16 cellular contexts compared by ENCODE assay signal in genomic region chr3:38644662-38645053, GRCh38. TPM values are rescaled to one million over a fixed set of nuclear protein-coding genes. Genes with fewer than 3 reads are reported as not detected.
"Had no signal": no experiment of that assay in that cellular context is flagged by ENCODE, and none has a peak within 500 bp of the region (broad histone marks: within the 10 kb centered on the region; RNA-seq: fewer than 3 reads in every experiment).

No MANE protein-coding gene starts in this region.

- H3K27me3 ChIP-seq: testis had no signal

- H3K27me3 Mint-ChIP-seq: stimulated activated naive CD8-positive, alpha-beta T cell treated with anti-CD3 and anti-CD28 coated beads, Interleukin-15, amount 100 ng/mL, for 72 hours had no signal

- H3K36me3 Mint-ChIP-seq: naive thymus-derived CD4-positive, alpha-beta T cell had no signal

- H3K9me3 Mint-ChIP-seq: activated T-cell treated with anti-CD3 and anti-CD28 coated beads, Interleukin-2, amount 50 U/mL, for 72 hours; naive thymus-derived CD4-positive, alpha-beta T cell; stimulated activated naive CD8-positive, alpha-beta T cell treated with anti-CD3 and anti-CD28 coated beads, Interleukin-15, amount 100 ng/mL, for 72 hours; T-helper 2 cell treated with Interferon-gamma antibody and Interleukin-4, amounts not matched to agents 5 μg/mL and 100 μg/mL, for 36 hours had no signal

- DNase-seq: activated CD4-positive, alpha-beta T cell treated with anti-CD3 and anti-CD28 coated beads, Interleukin-2, amount 50 U/mL, for 1 hour; activated naive CD4-positive, alpha-beta T cell treated with Interleukin-2 at 50 U/mL for 16 hours; activated T-cell treated with anti-CD3 and anti-CD28 coated beads, Interleukin-2, amount 50 U/mL, for 72 hours; effector CD4-positive, alpha-beta T cell; kidney glomerular epithelial cell; stimulated activated CD4-positive, alpha-beta T cell treated with anti-CD3 and anti-CD28 coated beads, Interleukin-4, amount 100 ng/mL, for 1 hour; SW 1271; testis had no signal

- ATAC-seq: activated T-cell treated with anti-CD3 and anti-CD28 coated beads, Interleukin-2, amount 50 U/mL, for 72 hours; naive thymus-derived CD4-positive, alpha-beta T cell; stimulated activated naive CD8-positive, alpha-beta T cell treated with anti-CD3 and anti-CD28 coated beads, Interleukin-15, amount 100 ng/mL, for 72 hours had no signal

- H3K27ac Mint-ChIP-seq: activated T-cell treated with anti-CD3 and anti-CD28 coated beads, Interleukin-2, amount 50 U/mL, for 72 hours; naive thymus-derived CD4-positive, alpha-beta T cell; progenitor cell of endocrine pancreas; stimulated activated naive CD8-positive, alpha-beta T cell treated with anti-CD3 and anti-CD28 coated beads, Interleukin-15, amount 100 ng/mL, for 72 hours; T-helper 2 cell treated with Interferon-gamma antibody and Interleukin-4, amounts not matched to agents 5 μg/mL and 100 μg/mL, for 36 hours had no signal

- H3K4me3 Mint-ChIP-seq: activated T-cell treated with anti-CD3 and anti-CD28 coated beads, Interleukin-2, amount 50 U/mL, for 72 hours; naive thymus-derived CD4-positive, alpha-beta T cell; stimulated activated naive CD8-positive, alpha-beta T cell treated with anti-CD3 and anti-CD28 coated beads, Interleukin-15, amount 100 ng/mL, for 72 hours; T-helper 2 cell treated with Interferon-gamma antibody and Interleukin-4, amounts not matched to agents 5 μg/mL and 100 μg/mL, for 36 hours had no signal

- H3K4me3 ChIP-seq: cardiac muscle cell, coronary artery, lung, testis had no signal

- H3K27ac ChIP-seq: cardiac muscle cell, coronary artery, testis had no signal

- H3K9me3 ChIP-seq: testis had no signal

RNA-seq across cellular contexts. Expression of gene SCN5A, which starts 4.8 kb away (rescaled TPM):
- total RNA-seq: mononuclear cell had no signal
- polyA plus RNA-seq: naive thymus-derived CD4-positive, alpha-beta T cell had no signal
